In genomic region chr6:165960692-165961091, GRCh38 we compare ENCODE assay signal across 30 cellular contexts.
"Had no signal": no experiment of that assay in that cellular context is flagged by ENCODE, and none has a peak within 500 bp of the region (broad histone marks: within the 10 kb centered on the region; RNA-seq: fewer than 3 reads in every experiment).

No MANE protein-coding gene starts in this region.

- H3K4me1 ChIP-seq: heart right ventricle, left ventricle myocardium inferior, pancreas, psoas muscle, right atrium auricular region, right lobe of liver, stomach, testis, transverse colon, upper lobe of left lung had no signal

- H3K27me3 ChIP-seq: heart right ventricle, pancreas, right atrium auricular region, right lobe of liver, stomach, testis, thyroid gland, transverse colon, upper lobe of left lung had no signal

- H3K9me3 Mint-ChIP-seq: mesothelial cell of epicardium, natural killer cell, nephron progenitor cell had no signal

- H3K9me3 ChIP-seq: left ventricle myocardium inferior, pancreas, psoas muscle, right atrium auricular region, right lobe of liver, stomach, testis, thyroid gland, transverse colon, upper lobe of left lung had no signal

- H3K4me1 Mint-ChIP-seq: mesothelial cell of epicardium, naive B cell, natural killer cell had no signal

- H3K36me3 Mint-ChIP-seq: mesothelial cell of epicardium, naive B cell, natural killer cell had no signal

- H3K4me2 ChIP-seq: smooth muscle cell had no signal

- H3K4me3 ChIP-seq: heart right ventricle, left ventricle myocardium inferior, lung, pancreas, psoas muscle, right atrium auricular region, right lobe of liver, smooth muscle cell, stomach, testis, thyroid gland, transverse colon, upper lobe of left lung had no signal

- FAIRE-seq: keratinocyte, pancreas, urothelium cell line had no signal

- H3K27ac ChIP-seq: heart right ventricle, left ventricle myocardium inferior, pancreas, psoas muscle, right atrium auricular region, right lobe of liver, stomach, testis, thyroid gland, transverse colon, upper lobe of left lung had no signal

- H3K4me3 Mint-ChIP-seq: mesothelial cell of epicardium, naive B cell, natural killer cell, nephron progenitor cell had no signal

- H3K27ac Mint-ChIP-seq: mesothelial cell of epicardium, natural killer cell, nephron progenitor cell had no signal

- DNase-seq: heart right ventricle; hippocampal formation; kidney glomerular epithelial cell; left colon; left ventricle myocardium inferior; mesendoderm; naive B cell; natural killer cell; nephron progenitor cell; nucleus accumbens; pancreas; posterior cingulate gyrus; psoas muscle; right lobe of liver; stimulated activated CD4-positive, alpha-beta T cell treated with anti-CD3 and anti-CD28 coated beads, Interleukin-1b, Interleukin-23, amount 100 ng/mL, for 48 hours; stimulated activated CD4-positive, alpha-beta T cell treated with anti-CD3 and anti-CD28 coated beads, Interleukin-2, amount 100 ng/mL, for 48 hours; stimulated activated CD4-positive, alpha-beta T cell treated with anti-CD3 and anti-CD28 coated beads, Interleukin-4, amount 100 ng/mL, for 4 hours; stimulated activated CD8-positive, alpha-beta memory T cell treated with anti-CD3 and anti-CD28 coated beads, Interleukin-4, amount 100 ng/mL, for 48 hours; stimulated activated naive CD4-positive, alpha-beta T cell; stomach; testis; thyroid gland; transverse colon had no signal

- H3K36me3 ChIP-seq: heart right ventricle, left ventricle myocardium inferior, pancreas, right atrium auricular region, right lobe of liver, stomach, thyroid gland, transverse colon, upper lobe of left lung had no signal

- ATAC-seq: heart right ventricle, left colon, natural killer cell, pancreas, psoas muscle, right lobe of liver had no signal
